Comparison of ENCODE assay signal across 17 cellular contexts in the genomic region with DNA sequence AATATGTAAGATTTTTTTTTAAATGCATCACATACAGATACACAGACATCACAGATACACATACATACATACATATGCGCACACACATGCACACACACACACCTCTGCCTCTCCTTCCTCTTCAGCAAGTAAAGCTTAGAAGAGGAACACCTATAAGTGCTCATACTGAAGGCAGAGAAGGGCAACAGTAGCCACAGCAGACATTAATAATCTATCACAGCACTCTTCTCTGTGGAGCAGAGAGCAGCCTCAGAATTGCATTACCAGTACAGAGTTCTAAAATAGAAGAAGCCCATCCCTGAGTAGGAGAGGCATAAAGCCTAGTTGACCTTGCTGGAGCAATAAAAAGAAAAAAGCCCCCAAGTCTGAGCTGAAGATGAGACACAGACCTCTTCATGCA.
A peak's percentile ranks its signal among the peaks of the same experiment; 100 is the strongest.
DNase-seq lines count a peak whose midpoint lies in the region; ATAC-seq and TF ChIP-seq lines count a peak whose summit lies in the region.
"Had no signal": no experiment of that assay in that cellular context is flagged by ENCODE, and none has a peak within 500 bp of the region (broad histone marks: within the 10 kb centered on the region; RNA-seq: fewer than 3 reads in every experiment).

No MANE protein-coding gene starts in this region.

- H3K4ac ChIP-seq in mesenchymal stem cell (ENCODE audit: low read depth in 1 of 2, low read length in 2 of 2), result no peak overlapping the region

- H3K9me3 ChIP-seq in DND-41 (ENCODE audit: insufficient read depth, low read length, severe bottlenecking) (no peaks in the 10 kb centered on the region), HEK293 (ENCODE audit: control insufficient read depth, insufficient read depth, low read depth, low read length) (no peaks in the 10 kb centered on the region), mesenchymal stem cell (ENCODE audit: control insufficient read depth, low read length) (no peaks in the 10 kb centered on the region)
- H3K9me3 ChIP-seq: BLaER1, psoas muscle, transverse colon had no signal

- peaks cover 25% of the 10 kb centered on the region for H3K79me1 ChIP-seq in mesenchymal stem cell (replicated peaks; ENCODE audit: low read length, poor library complexity, severe bottlenecking)

- H3K4me3 Mint-ChIP-seq in T-helper 1 cell treated with Interleukin-12 subunit alpha and Interleukin-12 subunit beta and Interleukin-4 antibody, amounts not matched to agents 30 μg/mL and 1 μg/mL, for 36 hours, result no peak overlapping the region
- H3K4me3 Mint-ChIP-seq: immature natural killer cell; stimulated activated memory B cell treated with anti-CD40 and anti-IgM and Interleukin-4, amounts not matched to agents 10 μg/mL and 1 μg/mL and 100 μg/mL, for 72 hours had no signal

- H4K91ac ChIP-seq in mesenchymal stem cell (ENCODE audit: low read length), result no peak overlapping the region

- no peak overlapping the region for H2BK15ac ChIP-seq in mesenchymal stem cell (ENCODE audit: low read depth, poor library complexity, severe bottlenecking)

- no peak overlapping the region for H2AK5ac ChIP-seq in mesenchymal stem cell (ENCODE audit: low read length, severe bottlenecking)

- peaks cover 16% of the 10 kb centered on the region for H3K36me3 Mint-ChIP-seq in T-helper 1 cell treated with Interleukin-12 subunit alpha and Interleukin-12 subunit beta and Interleukin-4 antibody, amounts not matched to agents 30 μg/mL and 1 μg/mL, for 36 hours (ENCODE audit: low read depth)
- H3K36me3 Mint-ChIP-seq: activated naive CD4-positive, alpha-beta T cell treated with anti-CD3 and anti-CD28 coated beads, Interleukin-2, amount 50 U/mL, for 72 hours; immature natural killer cell; stimulated activated memory B cell treated with anti-CD40 and anti-IgM and Interleukin-4, amounts not matched to agents 10 μg/mL and 1 μg/mL and 100 μg/mL, for 72 hours had no signal

- DNase-seq in DND-41 (no peak), mesenchymal stem cell (peak; percentile 9), DMS79 treated with DMSO at 0.1 percent for 48 hours (lab: John Stamatoyannopoulos, UW) (no peak)
- DNase-seq: activated CD4-positive, alpha-beta T cell treated with anti-CD3 and anti-CD28 coated beads for 4 hours; immature natural killer cell; NCI-H187; psoas muscle; SIG-M5; transverse colon had no signal

- H3K36me3 ChIP-seq in DND-41 (ENCODE audit: insufficient read depth, low read length), result no peaks in the 10 kb centered on the region
- H3K36me3 ChIP-seq in HEK293 (ENCODE audit: control insufficient read depth in 2 of 2, insufficient read depth in 1 of 2, low read length in 2 of 2), result no peaks in the 10 kb centered on the region
- H3K36me3 ChIP-seq in mesenchymal stem cell (ENCODE audit: control insufficient read depth in 1 of 2, insufficient read depth in 2 of 2, low read depth in 1 of 2, low read length in 2 of 2), result no peaks in the 10 kb centered on the region
- H3K36me3 ChIP-seq: BLaER1, transverse colon had no signal

- H3K27me3 ChIP-seq in DND-41 (ENCODE audit: insufficient read depth, low read length, poor library complexity) (no peaks in the 10 kb centered on the region), mesenchymal stem cell (ENCODE audit: control insufficient read depth in 1 of 2, insufficient read depth in 1 of 2, low read length in 2 of 2) (no peaks in the 10 kb centered on the region)
- H3K27me3 ChIP-seq: BLaER1, transverse colon had no signal

- H3K4me2 ChIP-seq in DND-41 (ENCODE audit: insufficient read depth, low read length) (no peak overlapping the region), mesenchymal stem cell (ENCODE audit: low read length, poor library complexity, severe bottlenecking) (no peak overlapping the region)
- H3K4me2 ChIP-seq: BLaER1 had no signal

- H3K27ac Mint-ChIP-seq in T-helper 1 cell treated with Interleukin-12 subunit alpha and Interleukin-12 subunit beta and Interleukin-4 antibody, amounts not matched to agents 30 μg/mL and 1 μg/mL, for 36 hours, result peak overlapping the region; percentile 33
- H3K27ac Mint-ChIP-seq: stimulated activated memory B cell treated with anti-CD40 and anti-IgM and Interleukin-4, amounts not matched to agents 10 μg/mL and 1 μg/mL and 100 μg/mL, for 72 hours; T-helper 2 cell treated with Interferon-gamma antibody and Interleukin-4, amounts not matched to agents 5 μg/mL and 100 μg/mL, for 36 hours had no signal

- CTCF ChIA-PET in HEK293 (lab: Yijun Ruan, JAX), result interaction anchor here (0.6 kb wide), 1 partner anchor 97 kb away, joined by 4 read pairs; no protein-coding TSS in a partner anchor

- no peaks in the 10 kb centered on the region for H3K9me3 Mint-ChIP-seq in T-helper 1 cell treated with Interleukin-12 subunit alpha and Interleukin-12 subunit beta and Interleukin-4 antibody, amounts not matched to agents 30 μg/mL and 1 μg/mL, for 36 hours
- H3K9me3 Mint-ChIP-seq: immature natural killer cell; T-helper 2 cell treated with Interferon-gamma antibody and Interleukin-4, amounts not matched to agents 5 μg/mL and 100 μg/mL, for 36 hours had no signal

- H3K18ac ChIP-seq in mesenchymal stem cell (ENCODE audit: low read depth in 1 of 2, low read length in 2 of 2), result no peak overlapping the region

- ATAC-seq in DND-41 (ENCODE audit: insufficient read depth, low read depth), result peak; percentile 14; the same call in 1 of the 3 replicates
- no peak for ATAC-seq in GM19328 (IDR thresholded peaks at IDR 0.05; ENCODE audit: unreplicated experiment)
- ATAC-seq in HG02623 (IDR thresholded peaks at IDR 0.05; ENCODE audit: unreplicated experiment), result no peak
- ATAC-seq: activated naive CD4-positive, alpha-beta T cell treated with anti-CD3 and anti-CD28 coated beads, Interleukin-2, amount 50 U/mL, for 72 hours; psoas muscle; stimulated activated memory B cell treated with anti-CD40 and anti-IgM and Interleukin-4, amounts not matched to agents 10 μg/mL and 1 μg/mL and 100 μg/mL, for 72 hours had no signal

- H3K4me1 ChIP-seq in DND-41 (ENCODE audit: insufficient read depth, low read length), result peaks cover 84% of the 10 kb centered on the region
- peaks cover 12% of the 10 kb centered on the region; the same call in 1 of the 2 replicates for H3K4me1 ChIP-seq in HEK293 (ENCODE audit: control insufficient read depth, insufficient read depth, low read length)
- peaks cover 4% of the 10 kb centered on the region for H3K4me1 ChIP-seq in mesenchymal stem cell (ENCODE audit: control insufficient read depth, insufficient read depth, low read depth, low read length)
- H3K4me1 ChIP-seq: BLaER1 had no signal

- no peak overlapping the region for H3K9ac ChIP-seq in DND-41 (ENCODE audit: low read depth, low read length)
- peak overlapping the region; percentile 14 for H3K9ac ChIP-seq in mesenchymal stem cell (ENCODE audit: low read length)
- H3K9ac ChIP-seq: BLaER1 had no signal

- peaks cover 82% of the 10 kb centered on the region for H3K79me2 ChIP-seq in DND-41 (ENCODE audit: insufficient read depth, low read length)

- no peaks in the 10 kb centered on the region for H3K27me3 Mint-ChIP-seq in T-helper 1 cell treated with Interleukin-12 subunit alpha and Interleukin-12 subunit beta and Interleukin-4 antibody, amounts not matched to agents 30 μg/mL and 1 μg/mL, for 36 hours (ENCODE audit: low read depth)

- 100% methylated on average over 1 of the region's 1 CpG for WGBS in mesenchymal stem cell

- H2BK5ac ChIP-seq in mesenchymal stem cell (ENCODE audit: low read depth, low read length, poor library complexity, severe bottlenecking), result no peak overlapping the region

- H4K20me1 ChIP-seq in DND-41 (ENCODE audit: insufficient read depth, low read length), result no peaks in the 10 kb centered on the region
- H4K20me1 ChIP-seq: BLaER1 had no signal

- peak overlapping the region; percentile 72 for H3K27ac ChIP-seq in DND-41 (ENCODE audit: low read length)
- H3K27ac ChIP-seq in HEK293 (ENCODE audit: extremely low read depth, low read depth, low read length), result no peak overlapping the region
- no peak overlapping the region for H3K27ac ChIP-seq in mesenchymal stem cell (ENCODE audit: low read length, poor library complexity, severe bottlenecking)
- H3K27ac ChIP-seq: BLaER1, psoas muscle had no signal

- H2AFZ ChIP-seq in DND-41 (ENCODE audit: low read depth, low read length), result no peak overlapping the region
- no peak overlapping the region for H2AFZ ChIP-seq in mesenchymal stem cell (ENCODE audit: low read depth, low read length)

- no peak overlapping the region for H3K23ac ChIP-seq in mesenchymal stem cell (ENCODE audit: low read length in 2 of 2)

- H4K8ac ChIP-seq in mesenchymal stem cell (ENCODE audit: low read length), result no peak overlapping the region

- POLR2A ChIA-PET in HEK293 (lab: Yijun Ruan, JAX), result no interaction called here

- H3K14ac ChIP-seq in mesenchymal stem cell (ENCODE audit: low read length in 2 of 2), result no peak overlapping the region

- H3K4me3 ChIP-seq in DND-41 (ENCODE audit: low read depth in 1 of 2, low read length in 2 of 2) (no peak overlapping the region), HEK293 (ENCODE audit: low read depth, low read length) (no peak overlapping the region), mesenchymal stem cell (ENCODE audit: insufficient read depth in 1 of 2, low read depth in 1 of 2, low read length in 2 of 2) (peak overlapping the region in 1 of 2 experiments; percentile 22)
- H3K4me3 ChIP-seq: BLaER1, psoas muscle, transverse colon had no signal

- H2BK120ac ChIP-seq in mesenchymal stem cell (ENCODE audit: low read depth, low read length), result no peak overlapping the region

- H3K4me1 Mint-ChIP-seq in T-helper 1 cell treated with Interleukin-12 subunit alpha and Interleukin-12 subunit beta and Interleukin-4 antibody, amounts not matched to agents 30 μg/mL and 1 μg/mL, for 36 hours (ENCODE audit: low read depth), result peaks cover 72% of the 10 kb centered on the region

- H2BK12ac ChIP-seq in mesenchymal stem cell (ENCODE audit: low read length in 2 of 2), result no peak overlapping the region

- TF ChIP-seq CTCF in DND-41 (IDR thresholded peaks at IDR 0.05; ENCODE audit: borderline replicate concordance, extremely low read depth, low read length, poor library complexity, severe bottlenecking), result no peak
- no peak for TF ChIP-seq CTCF in HEK293 (tag by site-specific recombination; IDR thresholded peaks at IDR 0.05)

TF ChIP-seq in HEK293, 187 proteins besides CTCF, POLR2A, EP300 and RAD21 (continues in another document):
- TF ChIP-seq ZNF23 (tag by site-specific recombination; IDR thresholded peaks at IDR 0.05; ENCODE audit: borderline replicate concordance) (peak; percentile 93; the same call in 1 of the 2 replicates), SETDB1 (IDR thresholded peaks at IDR 0.05; ENCODE audit: insufficient read length, low read length) (peak; percentile 38), ZBTB17 (tag by site-specific recombination; IDR thresholded peaks at IDR 0.05) (peak; percentile 84)
